In the genomic region with DNA sequence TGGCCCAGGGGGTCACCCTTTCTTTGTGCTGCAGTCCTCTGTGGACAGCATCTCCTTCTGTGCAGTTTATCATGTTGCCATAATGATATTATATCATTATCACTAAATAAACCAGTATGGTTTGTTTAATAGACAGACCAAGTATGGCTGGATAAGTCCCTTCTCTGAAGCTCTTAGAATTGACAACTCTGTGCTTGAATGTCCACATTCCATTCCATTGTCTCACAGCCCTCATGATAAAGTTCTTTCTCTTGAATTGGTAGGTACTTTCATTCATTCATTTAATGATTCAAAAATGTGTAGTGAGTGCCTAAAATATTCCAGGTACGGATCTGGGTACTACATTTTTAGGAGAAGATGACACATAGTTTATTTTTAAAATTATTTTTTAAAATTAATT, we compare ENCODE assay signal across 16 cellular contexts. TPM values are rescaled to one million over a fixed set of nuclear protein-coding genes. Genes with fewer than 3 reads are reported as not detected.
DNase-seq lines count a peak whose midpoint lies in the region; ATAC-seq and TF ChIP-seq lines count a peak whose summit lies in the region.
"Had no signal": no experiment of that assay in that cellular context is flagged by ENCODE, and none has a peak within 500 bp of the region (broad histone marks: within the 10 kb centered on the region; RNA-seq: fewer than 3 reads in every experiment).

No MANE protein-coding gene starts in this region.

- no peak for TF ChIP-seq POLR2A in breast epithelium (IDR thresholded peaks at IDR 0.05)

- 13% methylated on average over 1 of the region's 1 CpG for WGBS in mammary epithelial cell (ENCODE audit: low coverage, missing lambda C conversion rate)

- H3K9ac ChIP-seq in mammary epithelial cell (ENCODE audit: insufficient read depth, low read length), result no peak overlapping the region
- no peak overlapping the region for H3K9ac ChIP-seq in adipocyte (ENCODE audit: low read length)

- H3K4me1 ChIP-seq in mammary epithelial cell (ENCODE audit: insufficient read depth, low read length) (peaks cover 6% of the 10 kb centered on the region), breast epithelium (no peaks in the 10 kb centered on the region), adipocyte (ENCODE audit: control insufficient read depth, insufficient read depth, low read length) (peaks cover 5% of the 10 kb centered on the region), foreskin keratinocyte (peaks cover 8% of the 10 kb centered on the region)

- no TSS peak for BruUV-seq in mammary epithelial cell (replicated peaks; lab: Mats Ljungman, UMichigan)

- DNase-seq in mammary epithelial cell (peak; percentile 53), breast epithelium (ENCODE audit: low spot score in 2 of 2) (no peak), adipocyte (ENCODE audit: low read depth) (peak; percentile 14), foreskin keratinocyte (peak in 1 of 2 donors; percentile 77), Right ventricle myocardium superior (no peak), OCI-M1 (lab: John Stamatoyannopoulos, UW) (no peak)
- DNase-seq: GF-D8; H7; NCI-H1436 treated with DMSO at 0.1 percent for 48 hours; NCI-H2081; NCI-H226; NCI-H526 treated with DMSO at 0.1 percent for 48 hours; NK-92 treated with Interleukin-12 subunit alpha and Interleukin-12 subunit beta, amount 100 ng/mL, for 24 hours; SHP77 treated with DMSO at 0.1 percent for 48 hours had no signal

- H3K27ac ChIP-seq in mammary epithelial cell (ENCODE audit: insufficient read depth, low read depth, low read length) (no peak overlapping the region), breast epithelium (no peak overlapping the region), foreskin keratinocyte (no peak overlapping the region)

- dilution Hi-C loops in mammary epithelial cell (cut with HindIII; ENCODE audit: low sequenced_read_pairs), result no loop called here

- H4K20me1 ChIP-seq in mammary epithelial cell (ENCODE audit: insufficient read depth, low read length), result no peaks in the 10 kb centered on the region

- H3K4me3 ChIP-seq in mammary epithelial cell (replicated peaks in 1 of 3; ENCODE audit: insufficient read depth in 1 of 3, low read depth in 2 of 3, low read length in 3 of 3) (no peak overlapping the region), breast epithelium (no peak overlapping the region), adipocyte (ENCODE audit: low read length) (no peak overlapping the region)

- no peak overlapping the region for H3K4me2 ChIP-seq in mammary epithelial cell (ENCODE audit: insufficient read depth, low read depth, low read length)

- intact Hi-C loops in mammary epithelial cell (cut with micrococcal nuclease) (no loop called here), breast epithelium (cut with DNase I; ENCODE audit: low total_unique reads) (no loop called here), Right ventricle myocardium superior (cut with DNase I) (no loop called here)

- H3K9me3 ChIP-seq in mammary epithelial cell (replicated peaks; ENCODE audit: insufficient read depth, low read length), result no peaks in the 10 kb centered on the region
- H3K9me3 ChIP-seq in breast epithelium, result no peaks in the 10 kb centered on the region
- H3K9me3 ChIP-seq in adipocyte (ENCODE audit: control insufficient read depth, low read length), result no peaks in the 10 kb centered on the region

- H3K36me3 ChIP-seq in mammary epithelial cell (ENCODE audit: insufficient read depth, low read length) (peaks cover 18% of the 10 kb centered on the region), breast epithelium (no peaks in the 10 kb centered on the region), adipocyte (ENCODE audit: control insufficient read depth, insufficient read depth, low read length, severe bottlenecking) (peaks cover 69% of the 10 kb centered on the region)

- ATAC-seq in foreskin keratinocyte (peak; percentile 51), GM21367 (IDR thresholded peaks at IDR 0.05; ENCODE audit: unreplicated experiment) (no peak), GM21381 (IDR thresholded peaks at IDR 0.05; ENCODE audit: unreplicated experiment) (no peak), Right ventricle myocardium superior (ENCODE audit: poor library complexity) (no peak)

- no peaks in the 10 kb centered on the region for H3K27me3 ChIP-seq in mammary epithelial cell (ENCODE audit: insufficient read depth, low read length)
- H3K27me3 ChIP-seq in breast epithelium, result no peaks in the 10 kb centered on the region
- H3K27me3 ChIP-seq in adipocyte (replicated peaks; ENCODE audit: control insufficient read depth, insufficient read depth, low read length), result no peaks in the 10 kb centered on the region
- H3K27me3 ChIP-seq in foreskin keratinocyte, result no peaks in the 10 kb centered on the region

- in situ Hi-C loops in mammary epithelial cell (cut with MboI; ENCODE audit: low sequenced_read_pairs in 2 of 2), result no loop called here

- H2AFZ ChIP-seq in mammary epithelial cell (ENCODE audit: low read depth, low read length), result no peak overlapping the region

- CTCF ChIA-PET in mammary epithelial cell (lab: Charles Lee; ENCODE audit: low non-redundant PET), result interaction anchor here (0.5 to 0.7 kb wide), 4 partner anchors 24 to 338 kb away, joined by 3 to 9 read pairs (median 4); no protein-coding TSS in a partner anchor

- TF ChIP-seq CTCF in mammary epithelial cell (conservative IDR thresholded peaks at IDR 0.05 in 1 of 2, IDR thresholded peaks at IDR 0.05 in 1 of 2; ENCODE audit: extremely low read depth in 1 of 2, insufficient read depth in 1 of 2, low read depth in 1 of 2, low read length in 2 of 2) (no peak), breast epithelium (IDR thresholded peaks at IDR 0.05) (no peak), foreskin keratinocyte (conservative IDR thresholded peaks at IDR 0.05) (no peak)

- H3K79me2 ChIP-seq in mammary epithelial cell (ENCODE audit: insufficient read depth, low read length), result peaks cover 31% of the 10 kb centered on the region

RNA-seq across cellular contexts. Expression of a gene that starts 7.8 kb away (rescaled TPM):
- total RNA-seq in mammary epithelial cell (10 to 100 TPM; 45.0 to 92.1 TPM), breast epithelium (10 to 100 TPM; 16.7 to 20.6 (median 19.4) TPM), foreskin keratinocyte (86.1 and 87.6 TPM in 2 replicates), Right ventricle myocardium superior (14.6 TPM)
- polyA plus RNA-seq in mammary epithelial cell (62.1 TPM), foreskin keratinocyte (69.4 and 74.6 TPM in 2 replicates)
- polyA minus RNA-seq in mammary epithelial cell, result 70.8 TPM

RNA-seq across cellular contexts. Expression of a gene that starts 26.7 kb away (rescaled TPM):
- total RNA-seq in mammary epithelial cell (1 to 10 TPM; 1.8 to 7.1 TPM), breast epithelium (10 to 100 TPM in 1 of 3 donors, 1 to 10 TPM in 2; 3.3 to 10.7 (median 5.9) TPM), foreskin keratinocyte (4.9 and 7.6 TPM in 2 replicates), Right ventricle myocardium superior (7.7 TPM)
- polyA plus RNA-seq in mammary epithelial cell (4.6 TPM), foreskin keratinocyte (5.3 and 8.9 TPM in 2 replicates)
- polyA minus RNA-seq in mammary epithelial cell, result 6.4 TPM

RNA-seq across cellular contexts. Expression of a gene that starts 48.8 kb away (rescaled TPM):
- total RNA-seq in mammary epithelial cell, result 100 to 1,000 TPM; 333 to 449 TPM
- 660 TPM for polyA plus RNA-seq in mammary epithelial cell
- polyA minus RNA-seq in mammary epithelial cell, result 272 TPM
- total RNA-seq in breast epithelium, result 100 to 1,000 TPM; 241 to 327 (median 262) TPM
- 399 and 407 TPM in 2 replicates for total RNA-seq in foreskin keratinocyte
- 685 and 769 TPM in 2 replicates for polyA plus RNA-seq in foreskin keratinocyte
- 417 TPM for total RNA-seq in Right ventricle myocardium superior

RNA-seq across cellular contexts. Expression of a gene that starts 49.4 kb away (rescaled TPM):
- 100 to 1,000 TPM; 105 to 199 TPM for total RNA-seq in mammary epithelial cell
- 350 TPM for polyA plus RNA-seq in mammary epithelial cell
- polyA minus RNA-seq in mammary epithelial cell, result 271 TPM
- 100 to 1,000 TPM; 206 to 266 (median 262) TPM for total RNA-seq in breast epithelium
- 386 and 447 TPM in 2 replicates for total RNA-seq in foreskin keratinocyte
- 422 and 522 TPM in 2 replicates for polyA plus RNA-seq in foreskin keratinocyte
- total RNA-seq in Right ventricle myocardium superior, result 97.5 TPM

Comparison
In these comparisons a context has a peak if more than half of its experiments do, and no peak if none do; other contexts are left out.
1. DNase-seq: peak in mammary epithelial cell (single experiment) and adipocyte (single experiment); none in breast epithelium (0 of 2), Right ventricle myocardium superior (single experiment) and OCI-M1 (single experiment).